ENCODE assay signal across 8 cellular contexts in the genomic region with DNA sequence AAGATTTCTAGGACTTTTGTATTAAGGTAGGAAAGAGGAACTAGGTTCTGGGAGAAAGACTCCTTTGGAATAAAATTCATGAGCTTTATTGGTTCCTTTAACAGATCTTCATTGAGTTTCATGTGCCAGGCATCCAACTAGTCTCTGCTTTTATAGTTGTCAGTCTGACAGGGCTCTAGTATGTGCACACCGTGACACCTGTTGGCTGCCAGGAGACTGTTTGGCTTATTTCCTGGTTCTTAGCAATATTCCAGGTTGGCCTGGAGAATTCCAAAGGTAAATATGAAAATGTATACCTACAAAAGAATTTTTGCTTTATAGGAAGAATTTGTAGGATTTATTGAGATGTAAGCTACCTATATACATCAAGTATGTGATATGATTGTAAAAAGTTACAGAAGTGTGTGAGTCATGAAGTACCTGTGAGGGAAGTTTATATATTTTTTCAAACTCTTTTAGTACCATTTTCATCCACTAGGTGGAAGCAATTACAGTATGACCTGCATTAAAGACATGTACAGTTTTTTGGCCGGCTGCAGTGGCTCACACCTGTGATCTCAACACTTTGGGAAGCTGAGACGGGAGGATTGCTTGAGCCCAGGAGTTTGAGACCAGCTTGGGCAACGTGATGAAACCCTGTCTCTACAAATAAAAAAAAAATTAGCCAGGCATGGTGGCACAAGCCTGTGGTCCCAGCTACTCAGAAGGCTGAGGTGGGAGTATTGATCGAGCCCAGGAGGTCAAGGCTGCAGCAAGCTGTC. TPM values are rescaled to one million over a fixed set of nuclear protein-coding genes. Genes with fewer than 3 reads are reported as not detected.
DNase-seq lines count a peak whose midpoint lies in the region; ATAC-seq and TF ChIP-seq lines count a peak whose summit lies in the region.

No MANE protein-coding gene starts in this region.

- ATAC-seq in GM18517 (IDR thresholded peaks at IDR 0.05; ENCODE audit: unreplicated experiment) (peak; percentile 83), HG02884 (IDR thresholded peaks at IDR 0.05; ENCODE audit: unreplicated experiment) (peak; percentile 80)
- ATAC-seq in naive thymus-derived CD4-positive, alpha-beta T cell = peak; percentile 71

- H3K36me3 ChIP-seq in naive thymus-derived CD4-positive, alpha-beta T cell (ENCODE audit: control insufficient read depth in 2 of 3, insufficient read depth in 3 of 3, low read length in 3 of 3) = peaks cover 0 to 20% (median 8%) of the 10 kb centered on the region in 3 experiments

- POLR2A ChIA-PET in naive thymus-derived CD4-positive, alpha-beta T cell (lab: Charles Lee) = interaction anchor here (0.7 kb wide), 1 partner anchor 890 kb away, joined by 3 read pairs; no protein-coding TSS in a partner anchor

- H3K27me3 Mint-ChIP-seq in naive thymus-derived CD4-positive, alpha-beta T cell = no peaks in the 10 kb centered on the region

- H3K27me3 ChIP-seq in naive thymus-derived CD4-positive, alpha-beta T cell (ENCODE audit: control insufficient read depth in 2 of 2, insufficient read depth in 2 of 2, low read length in 2 of 2) = no peaks in the 10 kb centered on the region

- peak; percentile 19 for DNase-seq in NCI-H128 (lab: John Stamatoyannopoulos, UW; ENCODE audit: unreplicated experiment)
- peak; percentile 42 for DNase-seq in SKM-1 treated with dmso at 0.1 percent for 144 hours (lab: John Stamatoyannopoulos, UW; ENCODE audit: unreplicated experiment)
- peak; percentile 87 for DNase-seq in epithelial cell of esophagus (ENCODE audit: low read depth)
- peak in 5 of 9 donors; percentile 18 to 36 (median 24) for DNase-seq in naive thymus-derived CD4-positive, alpha-beta T cell
- DNase-seq in ureter (ENCODE audit: low spot score) = no peak

- H3K4me3 Mint-ChIP-seq in naive thymus-derived CD4-positive, alpha-beta T cell = no peak overlapping the region

- H3K27ac ChIP-seq in C4-2B = no peak overlapping the region
- H3K27ac ChIP-seq in naive thymus-derived CD4-positive, alpha-beta T cell (ENCODE audit: low read depth, low read length) = peak overlapping the region; percentile 8

- CTCF ChIA-PET in naive thymus-derived CD4-positive, alpha-beta T cell (lab: Charles Lee) = interaction anchor here (0.6 to 0.7 kb wide), 2 partner anchors 10 to 343 kb away, joined by 5 to 6 read pairs; no protein-coding TSS in a partner anchor

- TF ChIP-seq CTCF in C4-2B (conservative IDR thresholded peaks at IDR 0.05) (peak; percentile 77), epithelial cell of esophagus (IDR thresholded peaks at IDR 0.05; ENCODE audit: insufficient read depth, low read depth, low read length, missing control alignments) (peak; percentile 57)

- intact Hi-C loops in naive thymus-derived CD4-positive, alpha-beta T cell (cut with micrococcal nuclease) = loop anchor here in 1 of 2 donors (1.0 kb wide), 1 partner anchor 235 kb away; no protein-coding TSS in a partner anchor

- H3K27ac Mint-ChIP-seq in naive thymus-derived CD4-positive, alpha-beta T cell = no peak overlapping the region

- peaks cover 0 to 17% (median 4%) of the 10 kb centered on the region in 5 donors for H3K36me3 Mint-ChIP-seq in naive thymus-derived CD4-positive, alpha-beta T cell

- no peaks in the 10 kb centered on the region for H3K9me3 ChIP-seq in naive thymus-derived CD4-positive, alpha-beta T cell (ENCODE audit: control insufficient read depth in 2 of 3, low read length in 3 of 3)

- peaks cover 0 to 3% (median 0%) of the 10 kb centered on the region in 7 donors for H3K4me1 Mint-ChIP-seq in naive thymus-derived CD4-positive, alpha-beta T cell

- no peak overlapping the region for H3K4me3 ChIP-seq in epithelial cell of esophagus (ENCODE audit: low read length)
- H3K4me3 ChIP-seq in naive thymus-derived CD4-positive, alpha-beta T cell (ENCODE audit: low read length) = no peak overlapping the region

- no peaks in the 10 kb centered on the region for H3K4me1 ChIP-seq in naive thymus-derived CD4-positive, alpha-beta T cell (ENCODE audit: control insufficient read depth in 2 of 2, insufficient read depth in 2 of 2, low read length in 2 of 2)

- no peaks in the 10 kb centered on the region for H3K9me3 Mint-ChIP-seq in naive thymus-derived CD4-positive, alpha-beta T cell

RNA-seq across cellular contexts. Expression of a gene that starts 35.2 kb away (rescaled TPM):
- 10 to 100 TPM; 23.8 to 43.6 (median 28.9) TPM for total RNA-seq in naive thymus-derived CD4-positive, alpha-beta T cell
- 1 to 10 TPM; 5.1 to 7.4 TPM for polyA plus RNA-seq in naive thymus-derived CD4-positive, alpha-beta T cell
- total RNA-seq in ureter = 51.6 TPM

RNA-seq across cellular contexts. Expression of a gene that starts 35.3 kb away (rescaled TPM):
- total RNA-seq in naive thymus-derived CD4-positive, alpha-beta T cell = 10 to 100 TPM in 4 of 5 experiments, 1 to 10 TPM in 1; 7.9 to 16.9 (median 14.5) TPM
- 1 to 10 TPM; 7.2 to 8.5 TPM for polyA plus RNA-seq in naive thymus-derived CD4-positive, alpha-beta T cell
- 18.9 TPM for total RNA-seq in ureter
